8 cellular contexts compared by ENCODE assay signal in the genomic region with DNA sequence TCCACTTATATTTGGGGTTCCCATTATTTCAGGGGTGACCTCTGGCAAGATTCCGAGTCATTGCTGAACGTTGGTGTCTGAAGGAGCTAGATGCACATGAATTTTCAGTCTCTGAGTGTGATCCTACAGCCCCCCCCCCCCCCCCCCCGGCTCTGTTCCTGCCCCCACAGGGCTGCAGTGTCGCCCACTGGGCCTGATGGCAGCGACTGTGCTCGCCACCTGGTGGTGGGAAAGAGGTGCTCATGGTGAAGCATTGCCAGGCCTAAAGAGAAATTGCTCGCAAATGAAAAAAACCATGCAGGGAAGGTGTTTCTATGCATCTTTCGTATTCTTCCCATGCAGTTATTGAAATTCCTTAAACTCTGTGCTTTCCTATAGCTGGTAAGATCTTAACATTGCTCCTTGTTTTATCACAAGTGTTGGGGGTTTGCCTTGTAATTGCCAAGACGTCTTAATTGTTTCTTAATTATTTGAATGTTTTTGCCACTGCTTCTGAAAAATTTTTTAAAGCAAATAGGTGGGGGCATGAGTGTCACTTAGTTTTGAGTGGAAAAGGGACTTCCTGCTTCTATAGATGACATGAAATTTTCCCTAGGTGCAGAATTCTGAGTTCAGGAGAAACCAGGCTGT.
DNase-seq lines count a peak whose midpoint lies in the region; ATAC-seq and TF ChIP-seq lines count a peak whose summit lies in the region.

No MANE protein-coding gene starts in this region.

- peaks cover 14% of the 10 kb centered on the region; the same call in 1 of the 2 replicates for H3K36me3 ChIP-seq in MG63
- H3K36me3 ChIP-seq in muscle layer of colon (ENCODE audit: insufficient read depth, low read length), result peaks cover 15% of the 10 kb centered on the region
- H3K36me3 ChIP-seq in thyroid gland, result peaks cover 20 to 25% of the 10 kb centered on the region in 2 donors

- H3K27me3 ChIP-seq in MG63, result no peaks in the 10 kb centered on the region
- H3K27me3 ChIP-seq in muscle layer of colon (ENCODE audit: control insufficient read depth in 1 of 2, insufficient read depth in 2 of 2, low read length in 2 of 2), result no peaks in the 10 kb centered on the region
- H3K27me3 ChIP-seq in thyroid gland, result no peaks in the 10 kb centered on the region

- peak overlapping the region; percentile 9 for H3K9ac ChIP-seq in muscle layer of colon (ENCODE audit: low read length)

- H3K9me3 ChIP-seq in MG63 (no peaks in the 10 kb centered on the region), muscle layer of colon (ENCODE audit: low read length) (no peaks in the 10 kb centered on the region), thyroid gland (no peaks in the 10 kb centered on the region)

- DNase-seq in GM03348 (ENCODE audit: low spot score) (peak; percentile 72), MG63 (peak; percentile 46), thyroid gland (peak; percentile 42 to 56), NCI-H2107 (lab: John Stamatoyannopoulos, UW) (no peak)
- DNase-seq in activated CD4-positive, CD25-positive, alpha-beta regulatory T cell treated with anti-CD3 and anti-CD28 coated beads, Interleukin-2, amount 50 U/mL, for 72 hours, result peak; percentile 35
- peak; percentile 2 for DNase-seq in effector CD8-positive, alpha-beta T cell (lab: John Stamatoyannopoulos, UW)

- no peak for TF ChIP-seq POLR2A in thyroid gland (IDR thresholded peaks at IDR 0.05)

- H3K4me3 ChIP-seq in MG63 (no peak overlapping the region), muscle layer of colon (ENCODE audit: low read depth in 1 of 2, low read length in 2 of 2) (no peak overlapping the region), thyroid gland (replicated peaks in 1 of 3) (no peak overlapping the region)

- intact Hi-C loops in thyroid gland (cut with DNase I), result loop anchor here (5.0 kb wide), 1 partner anchor 185 kb away; no protein-coding TSS in a partner anchor

- peak; percentile 56 for ATAC-seq in GM21576 (IDR thresholded peaks at IDR 0.05; ENCODE audit: unreplicated experiment)

- H3K4me1 ChIP-seq in muscle layer of colon (ENCODE audit: insufficient read depth, low read length), result peaks cover 18% of the 10 kb centered on the region
- H3K4me1 ChIP-seq in thyroid gland, result peaks cover 0 to 3% of the 10 kb centered on the region in 2 donors

- TF ChIP-seq CTCF in thyroid gland (IDR thresholded peaks at IDR 0.05), result peak; percentile 47 to 83 (median 51)

- H3K27ac ChIP-seq in muscle layer of colon (ENCODE audit: low read depth, low read length) (no peak overlapping the region), thyroid gland (no peak overlapping the region)

- 37 to 44% methylated on average over 9 of the region's 9 CpGs for WGBS in thyroid gland, 2 donors
